In the genomic region with DNA sequence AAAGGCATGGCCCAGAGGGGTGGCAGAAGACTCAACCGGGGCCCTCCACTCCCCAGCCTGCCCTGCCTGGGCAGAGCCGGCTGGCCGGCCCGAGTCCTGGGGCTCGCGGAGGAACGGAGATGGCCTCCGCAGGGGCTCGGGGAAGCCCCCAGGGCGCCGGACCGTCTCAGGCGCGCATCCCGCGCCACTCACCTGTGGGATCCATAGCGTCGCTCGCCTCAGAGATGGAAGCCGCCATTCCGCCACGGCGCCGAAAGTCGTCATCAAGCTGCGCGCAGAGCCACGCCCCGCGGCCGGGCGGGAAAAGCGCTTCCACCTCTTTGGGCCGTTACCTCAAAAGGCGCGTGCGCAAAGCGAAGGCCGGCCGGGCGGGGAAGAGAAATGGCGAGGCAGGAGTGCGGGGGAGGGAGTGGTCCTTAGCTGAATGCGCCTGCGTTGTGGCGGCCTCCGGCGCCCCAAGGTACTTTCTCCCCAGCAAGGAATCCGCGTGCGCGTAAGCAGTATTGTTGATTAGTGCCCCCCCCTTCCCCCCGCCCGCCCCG, we compare ENCODE assay signal across 1 cellular context.
TF ChIP-seq lines count a peak whose summit lies in the region.

A gene with protein sequence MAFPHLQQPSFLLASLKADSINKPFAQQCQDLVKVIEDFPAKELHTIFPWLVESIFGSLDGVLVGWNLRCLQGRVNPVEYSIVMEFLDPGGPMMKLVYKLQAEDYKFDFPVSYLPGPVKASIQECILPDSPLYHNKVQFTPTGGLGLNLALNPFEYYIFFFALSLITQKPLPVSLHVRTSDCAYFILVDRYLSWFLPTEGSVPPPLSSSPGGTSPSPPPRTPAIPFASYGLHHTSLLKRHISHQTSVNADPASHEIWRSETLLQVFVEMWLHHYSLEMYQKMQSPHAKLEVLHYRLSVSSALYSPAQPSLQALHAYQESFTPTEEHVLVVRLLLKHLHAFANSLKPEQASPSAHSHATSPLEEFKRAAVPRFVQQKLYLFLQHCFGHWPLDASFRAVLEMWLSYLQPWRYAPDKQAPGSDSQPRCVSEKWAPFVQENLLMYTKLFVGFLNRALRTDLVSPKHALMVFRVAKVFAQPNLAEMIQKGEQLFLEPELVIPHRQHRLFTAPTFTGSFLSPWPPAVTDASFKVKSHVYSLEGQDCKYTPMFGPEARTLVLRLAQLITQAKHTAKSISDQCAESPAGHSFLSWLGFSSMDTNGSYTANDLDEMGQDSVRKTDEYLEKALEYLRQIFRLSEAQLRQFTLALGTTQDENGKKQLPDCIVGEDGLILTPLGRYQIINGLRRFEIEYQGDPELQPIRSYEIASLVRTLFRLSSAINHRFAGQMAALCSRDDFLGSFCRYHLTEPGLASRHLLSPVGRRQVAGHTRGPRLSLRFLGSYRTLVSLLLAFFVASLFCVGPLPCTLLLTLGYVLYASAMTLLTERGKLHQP (minus strand): TSS at position 265 of the 542 bp plus-strand sequence. CDS start 5,010 bp downstream, outside the sequence.

TF ChIP-seq in HepG2, 621 proteins besides CTCF, POLR2A, EP300 and RAD21 (continued from another document and continues in another):
- TF ChIP-seq SOX5 (CRISPR knock-in tag; IDR thresholded peaks at IDR 0.05; ENCODE audit: borderline replicate concordance) (peak; percentile 35; the same call in 1 of the 2 replicates), ZNF792 (CRISPR knock-in tag; IDR thresholded peaks at IDR 0.05) (peak; percentile 22; the same call in 1 of the 2 replicates), ZNF850 (CRISPR knock-in tag; conservative IDR thresholded peaks at IDR 0.05) (no peak), FOXK1 (CRISPR knock-in tag; IDR thresholded peaks at IDR 0.05; ENCODE audit: borderline replicate concordance, low read depth) (peak; percentile 93), ZNF383 (CRISPR knock-in tag; IDR thresholded peaks at IDR 0.05; ENCODE audit: borderline replicate concordance) (no peak), YY1 (IDR thresholded peaks at IDR 0.05; ENCODE audit: insufficient read depth, insufficient replicate concordance, low read depth, low read length) (peak; percentile 98), EHMT2 (IDR thresholded peaks at IDR 0.05; ENCODE audit: borderline replicate concordance, low read depth, low read length) (no peak), SALL1 (CRISPR knock-in tag; IDR thresholded peaks at IDR 0.05) (peak; percentile 55), ZNF790 (CRISPR knock-in tag; IDR thresholded peaks at IDR 0.05; ENCODE audit: borderline replicate concordance) (0 out of 2 replicates have a peak, but pooled peaks have one; percentile 37), ZBTB7A (CRISPR knock-in tag; IDR thresholded peaks at IDR 0.05) (peak; percentile 21; the same call in 1 of the 2 replicates), ZNF839 (CRISPR knock-in tag; IDR thresholded peaks at IDR 0.05; ENCODE audit: borderline replicate concordance) (peak; percentile 75; the same call in 1 of the 2 replicates), FOXC1 (CRISPR knock-in tag; IDR thresholded peaks at IDR 0.05; ENCODE audit: borderline replicate concordance) (peak; percentile 68; the same call in 1 of the 2 replicates), ZNF83 (CRISPR knock-in tag; IDR thresholded peaks at IDR 0.05; ENCODE audit: borderline replicate concordance) (no peak; the same call in 1 of the 2 replicates), MIXL1 (CRISPR knock-in tag; IDR thresholded peaks at IDR 0.05) (peak; percentile 21; the same call in 1 of the 2 replicates), RXRB (CRISPR knock-in tag; IDR thresholded peaks at IDR 0.05; ENCODE audit: borderline replicate concordance) (0 out of 2 replicates have a peak, but pooled peaks have one; percentile 30), KAT7 (CRISPR knock-in tag; IDR thresholded peaks at IDR 0.05; ENCODE audit: borderline replicate concordance) (peak; percentile 32; the same call in 1 of the 2 replicates), ZNF782 (CRISPR knock-in tag; IDR thresholded peaks at IDR 0.05; ENCODE audit: borderline replicate concordance) (peak; percentile 58; the same call in 1 of the 2 replicates), SRSF9 (IDR thresholded peaks at IDR 0.05; ENCODE audit: borderline replicate concordance, insufficient read depth, low read depth, low read length, poor library complexity, severe bottlenecking) (no peak), ZSCAN22 (CRISPR knock-in tag; IDR thresholded peaks at IDR 0.05) (no peak; the same call in 1 of the 2 replicates), TOE1 (CRISPR knock-in tag; IDR thresholded peaks at IDR 0.05) (no peak), MTF2 (CRISPR knock-in tag; IDR thresholded peaks at IDR 0.05; ENCODE audit: borderline replicate concordance) (peak; percentile 42; the same call in 1 of the 2 replicates)
- TF ChIP-seq, protein P1, sequence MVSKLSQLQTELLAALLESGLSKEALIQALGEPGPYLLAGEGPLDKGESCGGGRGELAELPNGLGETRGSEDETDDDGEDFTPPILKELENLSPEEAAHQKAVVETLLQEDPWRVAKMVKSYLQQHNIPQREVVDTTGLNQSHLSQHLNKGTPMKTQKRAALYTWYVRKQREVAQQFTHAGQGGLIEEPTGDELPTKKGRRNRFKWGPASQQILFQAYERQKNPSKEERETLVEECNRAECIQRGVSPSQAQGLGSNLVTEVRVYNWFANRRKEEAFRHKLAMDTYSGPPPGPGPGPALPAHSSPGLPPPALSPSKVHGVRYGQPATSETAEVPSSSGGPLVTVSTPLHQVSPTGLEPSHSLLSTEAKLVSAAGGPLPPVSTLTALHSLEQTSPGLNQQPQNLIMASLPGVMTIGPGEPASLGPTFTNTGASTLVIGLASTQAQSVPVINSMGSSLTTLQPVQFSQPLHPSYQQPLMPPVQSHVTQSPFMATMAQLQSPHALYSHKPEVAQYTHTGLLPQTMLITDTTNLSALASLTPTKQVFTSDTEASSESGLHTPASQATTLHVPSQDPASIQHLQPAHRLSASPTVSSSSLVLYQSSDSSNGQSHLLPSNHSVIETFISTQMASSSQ (IDR thresholded peaks at IDR 0.05; ENCODE audit: low read depth) = no peak
- TF ChIP-seq, protein P1 (CRISPR knock-in tag; IDR thresholded peaks at IDR 0.05; ENCODE audit: borderline replicate concordance) = no peak; the same call in 1 of the 2 replicates
- TF ChIP-seq, protein P2, sequence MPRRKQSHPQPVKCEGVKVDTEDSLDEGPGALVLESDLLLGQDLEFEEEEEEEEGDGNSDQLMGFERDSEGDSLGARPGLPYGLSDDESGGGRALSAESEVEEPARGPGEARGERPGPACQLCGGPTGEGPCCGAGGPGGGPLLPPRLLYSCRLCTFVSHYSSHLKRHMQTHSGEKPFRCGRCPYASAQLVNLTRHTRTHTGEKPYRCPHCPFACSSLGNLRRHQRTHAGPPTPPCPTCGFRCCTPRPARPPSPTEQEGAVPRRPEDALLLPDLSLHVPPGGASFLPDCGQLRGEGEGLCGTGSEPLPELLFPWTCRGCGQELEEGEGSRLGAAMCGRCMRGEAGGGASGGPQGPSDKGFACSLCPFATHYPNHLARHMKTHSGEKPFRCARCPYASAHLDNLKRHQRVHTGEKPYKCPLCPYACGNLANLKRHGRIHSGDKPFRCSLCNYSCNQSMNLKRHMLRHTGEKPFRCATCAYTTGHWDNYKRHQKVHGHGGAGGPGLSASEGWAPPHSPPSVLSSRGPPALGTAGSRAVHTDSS (CRISPR knock-in tag; conservative IDR thresholded peaks at IDR 0.05) = no peak
- TF ChIP-seq, protein P3, sequence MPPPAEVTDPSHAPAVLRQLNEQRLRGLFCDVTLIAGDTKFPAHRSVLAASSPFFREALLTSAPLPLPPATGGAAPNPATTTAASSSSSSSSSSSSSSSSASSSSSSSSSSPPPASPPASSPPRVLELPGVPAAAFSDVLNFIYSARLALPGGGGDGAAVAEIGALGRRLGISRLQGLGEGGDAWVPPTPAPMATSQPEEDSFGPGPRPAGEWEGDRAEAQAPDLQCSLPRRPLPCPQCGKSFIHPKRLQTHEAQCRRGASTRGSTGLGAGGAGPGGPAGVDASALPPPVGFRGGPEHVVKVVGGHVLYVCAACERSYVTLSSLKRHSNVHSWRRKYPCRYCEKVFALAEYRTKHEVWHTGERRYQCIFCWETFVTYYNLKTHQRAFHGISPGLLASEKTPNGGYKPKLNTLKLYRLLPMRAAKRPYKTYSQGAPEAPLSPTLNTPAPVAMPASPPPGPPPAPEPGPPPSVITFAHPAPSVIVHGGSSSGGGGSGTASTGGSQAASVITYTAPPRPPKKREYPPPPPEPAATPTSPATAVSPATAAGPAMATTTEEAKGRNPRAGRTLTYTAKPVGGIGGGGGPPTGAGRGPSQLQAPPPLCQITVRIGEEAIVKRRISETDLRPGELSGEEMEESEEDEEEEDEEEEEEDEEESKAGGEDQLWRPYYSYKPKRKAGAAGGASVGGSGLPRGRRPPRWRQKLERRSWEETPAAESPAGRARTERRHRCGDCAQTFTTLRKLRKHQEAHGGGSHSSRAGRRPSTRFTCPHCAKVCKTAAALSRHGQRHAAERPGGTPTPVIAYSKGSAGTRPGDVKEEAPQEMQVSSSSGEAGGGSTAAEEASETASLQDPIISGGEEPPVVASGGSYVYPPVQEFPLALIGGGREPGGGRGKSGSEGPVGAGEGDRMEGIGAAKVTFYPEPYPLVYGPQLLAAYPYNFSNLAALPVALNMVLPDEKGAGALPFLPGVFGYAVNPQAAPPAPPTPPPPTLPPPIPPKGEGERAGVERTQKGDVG (CRISPR knock-in tag; IDR thresholded peaks at IDR 0.05; ENCODE audit: borderline replicate concordance) = peak; percentile 39; the same call in 1 of the 2 replicates
- TF ChIP-seq, protein P4, sequence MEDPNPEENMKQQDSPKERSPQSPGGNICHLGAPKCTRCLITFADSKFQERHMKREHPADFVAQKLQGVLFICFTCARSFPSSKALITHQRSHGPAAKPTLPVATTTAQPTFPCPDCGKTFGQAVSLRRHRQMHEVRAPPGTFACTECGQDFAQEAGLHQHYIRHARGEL (CRISPR knock-in tag; IDR thresholded peaks at IDR 0.05) = no peak
- TF ChIP-seq, protein P5, sequence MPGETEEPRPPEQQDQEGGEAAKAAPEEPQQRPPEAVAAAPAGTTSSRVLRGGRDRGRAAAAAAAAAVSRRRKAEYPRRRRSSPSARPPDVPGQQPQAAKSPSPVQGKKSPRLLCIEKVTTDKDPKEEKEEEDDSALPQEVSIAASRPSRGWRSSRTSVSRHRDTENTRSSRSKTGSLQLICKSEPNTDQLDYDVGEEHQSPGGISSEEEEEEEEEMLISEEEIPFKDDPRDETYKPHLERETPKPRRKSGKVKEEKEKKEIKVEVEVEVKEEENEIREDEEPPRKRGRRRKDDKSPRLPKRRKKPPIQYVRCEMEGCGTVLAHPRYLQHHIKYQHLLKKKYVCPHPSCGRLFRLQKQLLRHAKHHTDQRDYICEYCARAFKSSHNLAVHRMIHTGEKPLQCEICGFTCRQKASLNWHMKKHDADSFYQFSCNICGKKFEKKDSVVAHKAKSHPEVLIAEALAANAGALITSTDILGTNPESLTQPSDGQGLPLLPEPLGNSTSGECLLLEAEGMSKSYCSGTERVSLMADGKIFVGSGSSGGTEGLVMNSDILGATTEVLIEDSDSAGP (CRISPR knock-in tag; IDR thresholded peaks at IDR 0.05; ENCODE audit: borderline replicate concordance) = peak; percentile 83; the same call in 1 of the 2 replicates
- TF ChIP-seq, protein P6, sequence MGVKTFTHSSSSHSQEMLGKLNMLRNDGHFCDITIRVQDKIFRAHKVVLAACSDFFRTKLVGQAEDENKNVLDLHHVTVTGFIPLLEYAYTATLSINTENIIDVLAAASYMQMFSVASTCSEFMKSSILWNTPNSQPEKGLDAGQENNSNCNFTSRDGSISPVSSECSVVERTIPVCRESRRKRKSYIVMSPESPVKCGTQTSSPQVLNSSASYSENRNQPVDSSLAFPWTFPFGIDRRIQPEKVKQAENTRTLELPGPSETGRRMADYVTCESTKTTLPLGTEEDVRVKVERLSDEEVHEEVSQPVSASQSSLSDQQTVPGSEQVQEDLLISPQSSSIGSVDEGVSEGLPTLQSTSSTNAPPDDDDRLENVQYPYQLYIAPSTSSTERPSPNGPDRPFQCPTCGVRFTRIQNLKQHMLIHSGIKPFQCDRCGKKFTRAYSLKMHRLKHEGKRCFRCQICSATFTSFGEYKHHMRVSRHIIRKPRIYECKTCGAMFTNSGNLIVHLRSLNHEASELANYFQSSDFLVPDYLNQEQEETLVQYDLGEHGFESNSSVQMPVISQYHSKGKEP (CRISPR knock-in tag; IDR thresholded peaks at IDR 0.05) = no peak; the same call in 1 of the 2 replicates
- TF ChIP-seq, protein P7, sequence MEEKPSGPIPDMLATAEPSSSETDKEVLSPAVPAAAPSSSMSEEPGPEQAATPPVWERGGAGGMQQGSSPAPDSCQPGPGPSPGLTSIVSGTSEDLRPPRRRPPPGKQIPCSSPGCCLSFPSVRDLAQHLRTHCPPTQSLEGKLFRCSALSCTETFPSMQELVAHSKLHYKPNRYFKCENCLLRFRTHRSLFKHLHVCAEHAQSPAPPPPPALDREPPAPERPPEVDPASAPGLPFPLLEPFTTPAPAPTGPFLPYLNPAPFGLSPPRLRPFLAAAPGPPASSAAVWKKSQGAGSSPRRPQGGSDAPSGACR (CRISPR knock-in tag; IDR thresholded peaks at IDR 0.05) = no peak; the same call in 1 of the 2 replicates
- TF ChIP-seq, protein P8, sequence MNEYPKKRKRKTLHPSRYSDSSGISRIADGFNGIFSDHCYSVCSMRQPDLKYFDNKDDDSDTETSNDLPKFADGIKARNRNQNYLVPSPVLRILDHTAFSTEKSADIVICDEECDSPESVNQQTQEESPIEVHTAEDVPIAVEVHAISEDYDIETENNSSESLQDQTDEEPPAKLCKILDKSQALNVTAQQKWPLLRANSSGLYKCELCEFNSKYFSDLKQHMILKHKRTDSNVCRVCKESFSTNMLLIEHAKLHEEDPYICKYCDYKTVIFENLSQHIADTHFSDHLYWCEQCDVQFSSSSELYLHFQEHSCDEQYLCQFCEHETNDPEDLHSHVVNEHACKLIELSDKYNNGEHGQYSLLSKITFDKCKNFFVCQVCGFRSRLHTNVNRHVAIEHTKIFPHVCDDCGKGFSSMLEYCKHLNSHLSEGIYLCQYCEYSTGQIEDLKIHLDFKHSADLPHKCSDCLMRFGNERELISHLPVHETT (CRISPR knock-in tag; conservative IDR thresholded peaks at IDR 0.05) = no peak
- TF ChIP-seq, protein P9, sequence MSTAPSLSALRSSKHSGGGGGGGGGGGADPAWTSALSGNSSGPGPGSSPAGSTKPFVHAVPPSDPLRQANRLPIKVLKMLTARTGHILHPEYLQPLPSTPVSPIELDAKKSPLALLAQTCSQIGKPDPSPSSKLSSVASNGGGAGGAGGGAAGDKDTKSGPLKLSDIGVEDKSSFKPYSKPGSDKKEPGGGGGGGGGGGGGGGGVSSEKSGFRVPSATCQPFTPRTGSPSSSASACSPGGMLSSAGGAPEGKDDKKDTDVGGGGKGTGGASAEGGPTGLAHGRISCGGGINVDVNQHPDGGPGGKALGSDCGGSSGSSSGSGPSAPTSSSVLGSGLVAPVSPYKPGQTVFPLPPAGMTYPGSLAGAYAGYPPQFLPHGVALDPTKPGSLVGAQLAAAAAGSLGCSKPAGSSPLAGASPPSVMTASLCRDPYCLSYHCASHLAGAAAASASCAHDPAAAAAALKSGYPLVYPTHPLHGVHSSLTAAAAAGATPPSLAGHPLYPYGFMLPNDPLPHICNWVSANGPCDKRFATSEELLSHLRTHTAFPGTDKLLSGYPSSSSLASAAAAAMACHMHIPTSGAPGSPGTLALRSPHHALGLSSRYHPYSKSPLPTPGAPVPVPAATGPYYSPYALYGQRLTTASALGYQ (CRISPR knock-in tag; IDR thresholded peaks at IDR 0.05) = peak; percentile 32; the same call in 1 of the 2 replicates
